28 cellular contexts compared by ENCODE assay signal in genomic region chrX:24657671-24658410, GRCh38. TPM values are rescaled to one million over a fixed set of nuclear protein-coding genes. Genes with fewer than 3 reads are reported as not detected.
DNase-seq lines count a peak whose midpoint lies in the region; ATAC-seq, FAIRE-seq and TF ChIP-seq lines count a peak whose summit lies in the region.
"Had no signal": no experiment of that assay in that cellular context is flagged by ENCODE, and none has a peak within 500 bp of the region (broad histone marks: within the 10 kb centered on the region; RNA-seq: fewer than 3 reads in every experiment).

No MANE protein-coding gene starts in this region.

- H4K5ac ChIP-seq in H9 (ENCODE audit: insufficient read length, low read depth, low read length) (no peak overlapping the region), H1 (ENCODE audit: insufficient read length, low read depth, low read length) (no peak overlapping the region)

- H3K79me2 ChIP-seq in H9 (ENCODE audit: insufficient read depth, low read length) (no peaks in the 10 kb centered on the region), H1 (ENCODE audit: control insufficient read depth in 1 of 2, insufficient read depth in 2 of 2, low read length in 2 of 2) (no peaks in the 10 kb centered on the region)

- ATAC-seq in A549 (no peak), Right ventricle myocardium superior (ENCODE audit: poor library complexity) (no peak)
- ATAC-seq in naive thymus-derived CD8-positive, alpha-beta T cell = no peak
- ATAC-seq: activated CD4-positive, alpha-beta T cell treated with anti-CD3 and anti-CD28 coated beads for 36 hours; activated CD8-positive, alpha-beta T cell treated with anti-CD3 and anti-CD28 coated beads, Interleukin-2, amount 10 ng/mL, durations not matched to agents 7 days and 5 days; activated T-helper 17 cell treated with anti-CD3 and anti-CD28 coated beads, Interleukin-2, amount 50 U/mL, for 72 hours; sciatic nerve had no signal

- no peaks in the 10 kb centered on the region for H3K79me1 ChIP-seq in H9 (ENCODE audit: insufficient read depth, low read depth, low read length, poor library complexity, severe bottlenecking)
- H3K79me1 ChIP-seq in H1 (ENCODE audit: low read depth, low read length) = no peaks in the 10 kb centered on the region

- H2BK120ac ChIP-seq in H9 (ENCODE audit: low read depth, low read length, poor library complexity, severe bottlenecking) = no peak overlapping the region
- no peak overlapping the region for H2BK120ac ChIP-seq in H1 (replicated peaks; ENCODE audit: low read depth, low read length)

- no peaks in the 10 kb centered on the region for H3K27me3 ChIP-seq in H9 (ENCODE audit: insufficient read depth, low read length)
- no peaks in the 10 kb centered on the region for H3K27me3 ChIP-seq in H1 (replicated peaks in 1 of 4; ENCODE audit: control insufficient read depth in 3 of 4, extremely low read depth in 1 of 4, insufficient read depth in 3 of 4, low read length in 3 of 4)
- H3K27me3 ChIP-seq: stomach, vagina had no signal

- peak overlapping the region in 2 of 3 experiments; percentile 16 to 87; a peak in 4 of 7 replicates for H3K27ac Mint-ChIP-seq in H9
- no peak overlapping the region for H3K27ac Mint-ChIP-seq in naive thymus-derived CD8-positive, alpha-beta T cell
- H3K27ac Mint-ChIP-seq: activated CD4-positive, alpha-beta T cell treated with anti-CD3 and anti-CD28 coated beads for 36 hours; activated CD8-positive, alpha-beta T cell treated with anti-CD3 and anti-CD28 coated beads, Interleukin-2, amount 10 ng/mL, durations not matched to agents 7 days and 5 days; activated naive CD4-positive, alpha-beta T cell treated with anti-CD3 and anti-CD28 coated beads, Interleukin-2, amount 50 U/mL, for 24 hours; activated T-helper 17 cell treated with anti-CD3 and anti-CD28 coated beads, Interleukin-2, amount 50 U/mL, for 72 hours; CD8-positive, alpha-beta memory T cell had no signal

- H3K23me2 ChIP-seq in H9 (ENCODE audit: insufficient read length, low read depth, low read length, poor library complexity, severe bottlenecking) = no peaks in the 10 kb centered on the region
- no peaks in the 10 kb centered on the region for H3K23me2 ChIP-seq in H1 (ENCODE audit: low read depth, low read length)

- H2BK12ac ChIP-seq in H9 (ENCODE audit: insufficient read length, low read depth, low read length) = no peak overlapping the region
- no peak overlapping the region for H2BK12ac ChIP-seq in H1 (ENCODE audit: low read depth, low read length)

- TF ChIP-seq RAD21 in A549 (conservative IDR thresholded peaks at IDR 0.05 in 1 of 2, IDR thresholded peaks at IDR 0.05 in 1 of 2) = no peak
- no peak for TF ChIP-seq RAD21 in H1 (IDR thresholded peaks at IDR 0.05 in 1 of 2, conservative IDR thresholded peaks at IDR 0.05 in 1 of 2; ENCODE audit: low read depth in 2 of 2, low read length in 2 of 2)

- POLR2A ChIA-PET in A549 (lab: Yijun Ruan, JAX) (no interaction called here), H1 (lab: Charles Lee; ENCODE audit: partially characterized antibody) (no interaction called here)
- POLR2A ChIA-PET in naive thymus-derived CD8-positive, alpha-beta T cell (lab: Charles Lee) = no interaction called here

- H3K9me3 ChIP-seq in A549 (no peaks in the 10 kb centered on the region), H9 (ENCODE audit: control insufficient read depth, low read depth, low read length) (no peaks in the 10 kb centered on the region), H1 (ENCODE audit: insufficient read depth in 2 of 2, low read depth in 1 of 2, low read length in 1 of 2) (no peaks in the 10 kb centered on the region)
- H3K9me3 ChIP-seq: prostate gland, stomach, vagina had no signal

- H3K4me3 Mint-ChIP-seq in H9 = no peak overlapping the region
- no peak overlapping the region for H3K4me3 Mint-ChIP-seq in naive thymus-derived CD8-positive, alpha-beta T cell
- H3K4me3 Mint-ChIP-seq: activated CD4-positive, alpha-beta T cell treated with anti-CD3 and anti-CD28 coated beads for 36 hours; activated CD8-positive, alpha-beta T cell treated with anti-CD3 and anti-CD28 coated beads, Interleukin-2, amount 10 ng/mL, durations not matched to agents 7 days and 5 days; activated naive CD4-positive, alpha-beta T cell treated with anti-CD3 and anti-CD28 coated beads, Interleukin-2, amount 50 U/mL, for 24 hours; activated T-helper 17 cell treated with anti-CD3 and anti-CD28 coated beads, Interleukin-2, amount 50 U/mL, for 72 hours; CD8-positive, alpha-beta memory T cell had no signal

- intact Hi-C loops in Right ventricle myocardium superior (cut with DNase I) = no loop called here

- FAIRE-seq in A549 (lab: Jason Lieb, UNC) (no peak), H1 (lab: Jason Lieb, UNC) (peak; percentile 45)

- H3K14ac ChIP-seq in H9 (ENCODE audit: insufficient read depth, low read length) = no peak overlapping the region
- no peak overlapping the region for H3K14ac ChIP-seq in H1 (ENCODE audit: insufficient read length)

- H2BK20ac ChIP-seq in H9 (ENCODE audit: low read depth, low read length, poor library complexity, severe bottlenecking) (peak overlapping the region; percentile 83), H1 (ENCODE audit: low read length) (no peak overlapping the region)

- H3K36me3 ChIP-seq in H1 (ENCODE audit: control insufficient read depth in 2 of 4, insufficient read depth in 4 of 4, low read length in 3 of 4) = no peaks in the 10 kb centered on the region
- H3K36me3 ChIP-seq: prostate gland, stomach, vagina had no signal

- no peaks in the 10 kb centered on the region for H4K20me1 ChIP-seq in H9 (ENCODE audit: control insufficient read depth, insufficient read depth, insufficient read length)
- H4K20me1 ChIP-seq in H1 (replicated peaks in 1 of 2; ENCODE audit: control insufficient read depth in 1 of 2, insufficient read depth in 2 of 2, low read length in 2 of 2) = no peaks in the 10 kb centered on the region

- H3K27ac ChIP-seq in A549 (no peak overlapping the region), H9 (ENCODE audit: insufficient read length, low read depth, low read length) (no peak overlapping the region), H1 (ENCODE audit: low read depth, low read length) (no peak overlapping the region)
- H3K27ac ChIP-seq: prostate gland, stomach, vagina had no signal

- H2BK15ac ChIP-seq in H9 (ENCODE audit: low read depth, low read length) (no peak overlapping the region), H1 (ENCODE audit: low read length) (no peak overlapping the region)

- H2AFZ ChIP-seq in H9 (ENCODE audit: low read length) (no peak overlapping the region), H1 (ENCODE audit: low read length) (no peak overlapping the region)

- H3K4me1 Mint-ChIP-seq in H9 = peaks cover 22 to 25% of the 10 kb centered on the region in 2 experiments
- no peaks in the 10 kb centered on the region for H3K4me1 Mint-ChIP-seq in naive thymus-derived CD8-positive, alpha-beta T cell
- H3K4me1 Mint-ChIP-seq: activated CD4-positive, alpha-beta T cell treated with anti-CD3 and anti-CD28 coated beads for 36 hours; activated naive CD4-positive, alpha-beta T cell treated with anti-CD3 and anti-CD28 coated beads, Interleukin-2, amount 50 U/mL, for 24 hours; activated T-helper 17 cell treated with anti-CD3 and anti-CD28 coated beads, Interleukin-2, amount 50 U/mL, for 72 hours; CD8-positive, alpha-beta memory T cell had no signal

- H2AK5ac ChIP-seq in H9 (ENCODE audit: insufficient read length, low read length) (no peak overlapping the region), H1 (ENCODE audit: low read depth, low read length) (no peak overlapping the region)

- no peaks in the 10 kb centered on the region for H3K36me3 Mint-ChIP-seq in H9 (ENCODE audit: insufficient read depth in 1 of 3, low read depth in 3 of 3)
- no peaks in the 10 kb centered on the region for H3K36me3 Mint-ChIP-seq in naive thymus-derived CD8-positive, alpha-beta T cell
- H3K36me3 Mint-ChIP-seq: activated naive CD4-positive, alpha-beta T cell treated with anti-CD3 and anti-CD28 coated beads, Interleukin-2, amount 50 U/mL, for 24 hours; CD8-positive, alpha-beta memory T cell had no signal

- H2BK5ac ChIP-seq in H9 (ENCODE audit: insufficient read length, low read length) = no peak overlapping the region
- no peak overlapping the region for H2BK5ac ChIP-seq in H1 (ENCODE audit: low read depth, low read length)

- H3K18ac ChIP-seq in H9 (ENCODE audit: insufficient read length, low read depth, low read length) (no peak overlapping the region), H1 (ENCODE audit: extremely low read depth, low read length) (no peak overlapping the region)

- H3K4ac ChIP-seq in H9 (ENCODE audit: low read depth, low read length) (no peak overlapping the region), H1 (replicated peaks; ENCODE audit: insufficient read length, low read depth, low read length) (no peak overlapping the region)

- TF ChIP-seq EP300 in A549 (IDR thresholded peaks at IDR 0.05) = no peak
- TF ChIP-seq EP300 in H1 (IDR thresholded peaks at IDR 0.05; ENCODE audit: borderline replicate concordance in 1 of 2, low read depth in 2 of 2, low read length in 2 of 2) = no peak

- CTCF ChIA-PET in A549 (lab: Yijun Ruan, JAX) = no interaction called here
- CTCF ChIA-PET in H1 (lab: Charles Lee; ENCODE audit: partially characterized antibody) = interaction anchor here (0.9 to 2.7 kb wide), 2 partner anchors 14 to 18 kb away, joined by 4 to 10 read pairs; no protein-coding TSS in a partner anchor

- DNase-seq in A549 (ENCODE audit: low read depth in 1 of 2, low spot score in 1 of 2) (no peak), H9 (no peak), NCI-H146 (lab: John Stamatoyannopoulos, UW) (peak; percentile 21), H1 (ENCODE audit: low read depth in 1 of 2, low spot score in 2 of 2) (no peak), activated gamma-delta T cell (lab: John Stamatoyannopoulos, UW) (no peak), Right ventricle myocardium superior (no peak)
- no peak for DNase-seq in naive thymus-derived CD8-positive, alpha-beta T cell
- DNase-seq: activated CD4-positive, alpha-beta T cell treated with anti-CD3 and anti-CD28 coated beads for 36 hours; activated CD8-positive, alpha-beta T cell treated with anti-CD3 and anti-CD28 coated beads, Interleukin-2, amount 10 ng/mL, durations not matched to agents 7 days and 5 days; amygdala; CD8-positive, alpha-beta memory T cell; dorsolateral prefrontal cortex; foreskin melanocyte; KBM-7; NCI-H1092; NCI-H2081; SHP77; stimulated activated CD4-positive, alpha-beta T cell treated with anti-CD3 and anti-CD28 coated beads, Interleukin-12 subunit alpha, Interleukin-12 subunit beta, amount 100 ng/mL, for 4 hours; stimulated activated CD4-positive, alpha-beta T cell treated with anti-CD3 and anti-CD28 coated beads, Interleukin-2, amount 100 ng/mL, for 48 hours; stomach had no signal

- TF ChIP-seq CTCF in A549 (IDR thresholded peaks at IDR 0.05) (no peak), H9 (conservative IDR thresholded peaks at IDR 0.05) (no peak), H1 (IDR thresholded peaks at IDR 0.05; ENCODE audit: control extremely low read depth in 1 of 3, insufficient read depth in 1 of 3, low read depth in 1 of 3, low read length in 3 of 3) (no peak)

- H3K9me3 Mint-ChIP-seq in H9 = no peaks in the 10 kb centered on the region
- H3K9me3 Mint-ChIP-seq in naive thymus-derived CD8-positive, alpha-beta T cell = peaks cover 0 to 2% (median 0%) of the 10 kb centered on the region in 9 donors
- H3K9me3 Mint-ChIP-seq: activated naive CD4-positive, alpha-beta T cell treated with anti-CD3 and anti-CD28 coated beads, Interleukin-2, amount 50 U/mL, for 24 hours; activated T-helper 17 cell treated with anti-CD3 and anti-CD28 coated beads, Interleukin-2, amount 50 U/mL, for 72 hours had no signal

- H3K9ac ChIP-seq in H9 (ENCODE audit: extremely low read depth, insufficient read length, low read length) (no peak overlapping the region), H1 (replicated peaks in 1 of 4; ENCODE audit: extremely low read depth in 1 of 4, low read depth in 3 of 4, low read length in 3 of 4) (no peak overlapping the region)

- H4K91ac ChIP-seq in H9 (ENCODE audit: insufficient read length, low read depth, low read length) (no peak overlapping the region), H1 (replicated peaks; ENCODE audit: insufficient read length, low read length) (no peak overlapping the region)

- no peak for TF ChIP-seq POLR2A in A549 (IDR thresholded peaks at IDR 0.05; ENCODE audit: low read length)
- TF ChIP-seq POLR2A in H1 (IDR thresholded peaks at IDR 0.05; ENCODE audit: control extremely low read depth in 1 of 2, low read depth in 2 of 2, low read length in 2 of 2) = no peak

- H3K4me2 ChIP-seq in A549 (no peak overlapping the region), H9 (ENCODE audit: insufficient read depth, insufficient read length, low read length) (no peak overlapping the region), H1 (ENCODE audit: insufficient read depth in 1 of 2, low read depth in 2 of 2, low read length in 2 of 2) (peak overlapping the region in 1 of 2 experiments; percentile 13; a peak in 1 of 4 replicates)

- H3K23ac ChIP-seq in H9 (ENCODE audit: insufficient read length, low read depth, low read length) (no peak overlapping the region), H1 (ENCODE audit: insufficient read length) (no peak overlapping the region)

- H4K8ac ChIP-seq in H9 (replicated peaks; ENCODE audit: insufficient read length, low read depth, low read length) (no peak overlapping the region), H1 (ENCODE audit: extremely low read depth, insufficient read depth, low read length) (no peak overlapping the region)

- H3K27me3 Mint-ChIP-seq in H9 (ENCODE audit: low read depth) = peaks cover 4% of the 10 kb centered on the region; the same call in 1 of the 2 replicates
- peaks cover 0 to 5% (median 0%) of the 10 kb centered on the region in 5 donors for H3K27me3 Mint-ChIP-seq in naive thymus-derived CD8-positive, alpha-beta T cell
- H3K27me3 Mint-ChIP-seq: activated naive CD4-positive, alpha-beta T cell treated with anti-CD3 and anti-CD28 coated beads, Interleukin-2, amount 50 U/mL, for 24 hours; activated T-helper 17 cell treated with anti-CD3 and anti-CD28 coated beads, Interleukin-2, amount 50 U/mL, for 72 hours had no signal

- H3K56ac ChIP-seq in H9 (ENCODE audit: insufficient read length, low read depth, low read length) = no peak overlapping the region
- no peak overlapping the region for H3K56ac ChIP-seq in H1 (replicated peaks; ENCODE audit: insufficient read length, low read depth, low read length)

- H3K4me3 ChIP-seq in A549 = no peak overlapping the region
- no peak overlapping the region for H3K4me3 ChIP-seq in H1 (ENCODE audit: extremely low read depth in 1 of 4, insufficient read depth in 2 of 4, low read depth in 3 of 4, low read length in 4 of 4)
- H3K4me3 ChIP-seq: dorsolateral prefrontal cortex, prostate gland, stomach, vagina had no signal

- H3T11ph ChIP-seq in H9 (ENCODE audit: low read length) = no peak overlapping the region

- 54% methylated on average over 6 of the region's 6 CpGs for WGBS in A549 (ENCODE audit: missing lambda C conversion rate)
- no CpG with 5 or more reads among the region's 6 CpGs for WGBS in H9 (ENCODE audit: extremely low coverage, insufficient read length, low lambda C conversion rate)
- WGBS in H1 (ENCODE audit: extremely low coverage in 1 of 2, insufficient coverage in 1 of 2, insufficient read length in 1 of 2, insufficient replicate concordance in 2 of 2, low coverage in 1 of 2, low lambda C conversion rate in 2 of 2, missing lambda C conversion rate in 1 of 2), 2 experiments = 61% methylated on average over 6 of the region's 6 CpGs; no CpG with 5 or more reads in 1 of the 2 experiments

- no peaks in the 10 kb centered on the region for H3K4me1 ChIP-seq in A549
- H3K4me1 ChIP-seq in H9 (ENCODE audit: insufficient read depth, low read length) = no peaks in the 10 kb centered on the region; the same call in 1 of the 2 replicates
- H3K4me1 ChIP-seq in H1 (replicated peaks in 1 of 4; ENCODE audit: control insufficient read depth in 3 of 4, insufficient read depth in 4 of 4, low read length in 3 of 4) = no peaks in the 10 kb centered on the region; a peak in 1 of 7 replicates
- H3K4me1 ChIP-seq: prostate gland, stomach, vagina had no signal

RNA-seq across cellular contexts. Expression of gene PCYT1B, which starts 10.7 kb away (rescaled TPM):
- polyA plus RNA-seq in A549 (2011; rRNA removed) (not detected in 2 replicates), A549 (2017; fragmentation: RNase III; extraction: RNeasy Plus Mini Kit Qiagen cat#74134 plus additional on column Dnase treatment) (0.05 TPM in 1 of 3 replicates, not detected in the others), H1 (2011; rRNA removed) (14.9 and 17.9 TPM in 2 replicates)
- polyA plus RNA-seq in A549 (2012; cell fraction: cytosol; rRNA removed) = 0.01 TPM in 1 of 2 replicates, not detected in the other
- polyA plus RNA-seq in A549 (2012; cell fraction: nucleus; rRNA removed) = not detected in 2 replicates
- 0.12 TPM in 1 of 2 replicates, not detected in the other for polyA minus RNA-seq in A549 (2011; rRNA and poly(A)+ RNA removed)
- total RNA-seq in H9 (2021) (27.4 and 29.1 TPM in 2 replicates), Right ventricle myocardium superior (not detected)
- 30.6 and 30.8 TPM in 2 replicates for total RNA-seq in H1 (2021; fragmentation: NEBNext Ultra II Directional; extraction: Animal tissue kit (Norgen Biotek cat#: 25700))
- polyA plus RNA-seq in H1 (2011; cell fraction: cytosol; rRNA removed) = 20.8 TPM
- 15.2 TPM for polyA plus RNA-seq in H1 (2011; cell fraction: nucleus; rRNA removed)
- polyA plus RNA-seq in H1 (2012, experiment 1 of 2) = 17.3 to 20.5 TPM (median 18.2 TPM) in 4 replicates
- polyA plus RNA-seq in H1 (2012, experiment 2 of 2) = 5.3 TPM
- 19.5 TPM for polyA plus RNA-seq in H1 (2013, experiment 1 of 2)
- polyA plus RNA-seq in H1 (2013, experiment 2 of 2) = 20.3 TPM
- 45.3 and 69.4 TPM in 2 replicates for polyA minus RNA-seq in H1 (2011; rRNA and poly(A)+ RNA removed)
- polyA minus RNA-seq in H1 (2011; cell fraction: cytosol; rRNA and poly(A)+ RNA removed) = 13.9 TPM
- 12.7 TPM for polyA minus RNA-seq in H1 (2011; cell fraction: nucleus; rRNA and poly(A)+ RNA removed)
- total RNA-seq in naive thymus-derived CD8-positive, alpha-beta T cell = not detected
- polyA plus RNA-seq in naive thymus-derived CD8-positive, alpha-beta T cell = under 1 TPM in 1 of 3 donors, not detected in 2; 0.02 TPM
- total RNA-seq: activated CD8-positive, alpha-beta T cell treated with anti-CD3 and anti-CD28 coated beads, Interleukin-2, amount 10 ng/mL, durations not matched to agents 7 days and 5 days; CD8-positive, alpha-beta memory T cell; G401; T-helper 2 cell treated with Interferon-gamma antibody and Interleukin-4, amounts not matched to agents 100 ng/mL and 5 ng/mL, for 36 hours; vagina had no signal
- polyA plus RNA-seq: BJ; CD8-positive, alpha-beta memory T cell had no signal

RNA-seq across cellular contexts. Expression of gene POLA1, which starts 35.9 kb away (rescaled TPM):
- polyA plus RNA-seq in A549 (2011; rRNA removed) (8.8 and 14.3 TPM in 2 replicates), A549 (2017; fragmentation: RNase III; extraction: RNeasy Plus Mini Kit Qiagen cat#74134 plus additional on column Dnase treatment) (15.4 to 18.6 TPM (median 17.5 TPM) in 3 replicates), H1 (2011; rRNA removed) (4.7 and 5.6 TPM in 2 replicates)
- polyA plus RNA-seq in A549 (2012; cell fraction: cytosol; rRNA removed) = 5.0 and 6.2 TPM in 2 replicates
- polyA plus RNA-seq in A549 (2012; cell fraction: nucleus; rRNA removed) = 5.1 and 8.7 TPM in 2 replicates
- polyA minus RNA-seq in A549 (2011; rRNA and poly(A)+ RNA removed) = 33.1 and 33.4 TPM in 2 replicates
- total RNA-seq in H9 (2021) (58.3 and 60.2 TPM in 2 replicates), Right ventricle myocardium superior (5.9 TPM)
- 33.9 and 34.9 TPM in 2 replicates for total RNA-seq in H1 (2021; fragmentation: NEBNext Ultra II Directional; extraction: Animal tissue kit (Norgen Biotek cat#: 25700))
- 10.2 TPM for polyA plus RNA-seq in H1 (2011; cell fraction: cytosol; rRNA removed)
- polyA plus RNA-seq in H1 (2011; cell fraction: nucleus; rRNA removed) = 12.6 TPM
- 16.0 to 29.9 TPM (median 20.5 TPM) in 4 replicates for polyA plus RNA-seq in H1 (2012, experiment 1 of 2)
- polyA plus RNA-seq in H1 (2012, experiment 2 of 2) = 1.9 TPM
- polyA plus RNA-seq in H1 (2013, experiment 1 of 2) = 12.9 TPM
- polyA plus RNA-seq in H1 (2013, experiment 2 of 2) = 12.6 TPM
- 37.0 and 53.0 TPM in 2 replicates for polyA minus RNA-seq in H1 (2011; rRNA and poly(A)+ RNA removed)
- 8.8 TPM for polyA minus RNA-seq in H1 (2011; cell fraction: cytosol; rRNA and poly(A)+ RNA removed)
- 53.4 TPM for polyA minus RNA-seq in H1 (2011; cell fraction: nucleus; rRNA and poly(A)+ RNA removed)
- 10 to 100 TPM in 1 of 2 experiments, 1 to 10 TPM in 1; 7.8 to 10.8 TPM for total RNA-seq in naive thymus-derived CD8-positive, alpha-beta T cell
- 1 to 10 TPM; 3.3 to 5.3 (median 4.5) TPM for polyA plus RNA-seq in naive thymus-derived CD8-positive, alpha-beta T cell

Comparison
In these comparisons a context has a peak if more than half of its experiments do, and no peak if none do; other contexts are left out.
1. H3K27ac Mint-ChIP-seq: peak in H9 (2 of 3); none in naive thymus-derived CD8-positive, alpha-beta T cell (0 of 10).
2. RNA of gene PCYT1B, which starts 10.7 kb away (total RNA-seq): 30.6 to 30.8 TPM in H1 and 27.4 to 29.1 TPM in H9; not detected in Right ventricle myocardium superior (single experiment) and not detected in naive thymus-derived CD8-positive, alpha-beta T cell; every median in the first group is over 10 times any median in the second.
3. Of the 18 proteins assayed by ChIP-seq in both H1 and A549: peak only in H1: none; only in A549: none; in both: MAFK; in neither: 17.